In genomic region chr2:88517759-88518201, GRCh38 we compare ENCODE assay signal across 1 cellular context.
TF ChIP-seq lines count a peak whose summit lies in the region.

No MANE protein-coding gene starts in this region.

TF ChIP-seq in GM23338, 12 proteins besides CTCF, POLR2A, EP300 and RAD21 (continued from another document):
- TF ChIP-seq ETS1 (IDR thresholded peaks at IDR 0.05) (no peak), POLR2AphosphoS5 (IDR thresholded peaks at IDR 0.05; ENCODE audit: low read depth) (no peak), ZNF331 (CRISPR knock-in tag; IDR thresholded peaks at IDR 0.05; ENCODE audit: low read depth) (no peak), CREB1 (CRISPR knock-in tag; IDR thresholded peaks at IDR 0.05; ENCODE audit: low read depth) (no peak), ZNF114 (CRISPR knock-in tag; IDR thresholded peaks at IDR 0.05) (no peak), ZNF462 (CRISPR knock-in tag; IDR thresholded peaks at IDR 0.05) (no peak), REST (IDR thresholded peaks at IDR 0.05; ENCODE audit: unreplicated experiment) (no peak), EZH2phosphoT487 (IDR thresholded peaks at IDR 0.05; ENCODE audit: unreplicated experiment) (no peak), JUNB (IDR thresholded peaks at IDR 0.05; ENCODE audit: unreplicated experiment) (no peak), EZH2 (IDR thresholded peaks at IDR 0.05; ENCODE audit: low read depth, unreplicated experiment) (no peak)
